In the genomic region with DNA sequence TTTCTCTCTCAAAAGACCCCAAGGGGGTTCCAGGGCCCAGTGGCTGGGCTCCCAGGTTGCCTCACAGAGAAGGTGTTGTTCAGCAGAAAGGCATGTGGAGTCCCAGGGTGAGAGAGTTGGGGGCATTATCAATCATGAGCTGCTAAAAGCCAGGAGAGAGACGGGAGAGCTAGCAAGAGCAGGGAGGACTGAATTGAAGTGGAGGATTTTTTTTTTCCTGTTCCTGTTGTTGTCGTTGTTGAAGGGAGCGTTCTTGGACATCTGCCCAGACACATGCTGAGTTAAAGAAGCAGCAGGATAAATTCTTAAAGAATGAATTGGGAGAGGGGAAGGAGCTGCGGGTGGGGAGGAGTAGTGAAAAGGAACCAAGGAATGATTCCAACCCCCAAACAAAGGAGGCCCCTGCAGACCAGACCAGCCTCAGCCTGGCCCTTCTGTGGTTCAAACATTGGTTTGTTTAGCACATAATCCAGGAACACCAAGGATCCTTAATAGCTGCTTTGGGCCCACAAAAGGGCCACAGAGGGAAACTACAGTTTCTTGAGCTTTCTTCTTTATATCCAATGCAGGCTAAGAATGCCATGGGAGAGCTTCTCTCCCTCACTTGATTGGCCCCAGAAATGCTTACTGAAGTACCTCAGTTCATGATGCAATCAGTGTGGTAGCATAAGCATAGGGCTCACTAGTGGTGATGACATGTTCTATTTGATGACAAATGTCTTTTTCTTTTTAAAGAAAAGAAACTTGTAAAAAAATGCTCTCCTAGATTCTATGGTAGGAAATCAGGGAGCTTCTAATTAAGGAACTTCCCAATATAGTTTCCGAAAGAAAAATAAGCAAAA, we compare ENCODE assay signal across 8 cellular contexts.
DNase-seq lines count a peak whose midpoint lies in the region; ATAC-seq and TF ChIP-seq lines count a peak whose summit lies in the region.

No MANE protein-coding gene starts in this region.

- peak; percentile 86 for DNase-seq in COR-L47 (lab: John Stamatoyannopoulos, UW)
- peak; percentile 69 for DNase-seq in NCI-H2196 (lab: John Stamatoyannopoulos, UW; ENCODE audit: unreplicated experiment)
- DNase-seq in dedifferentiated amniotic fluid mesenchymal stem cell (ENCODE audit: extremely low spot score): peak; percentile 85
- peak; percentile 87 for DNase-seq in medulla oblongata (ENCODE audit: extremely low spot score)
- no peak for DNase-seq in upper lobe of right lung
- DNase-seq in CD4-positive, alpha-beta memory T cell: no peak

- no peak overlapping the region for H3K4me3 ChIP-seq in upper lobe of right lung
- no peak overlapping the region for H3K4me3 ChIP-seq in CD4-positive, alpha-beta memory T cell (ENCODE audit: low read length in 2 of 2)

- peaks cover 29% of the 10 kb centered on the region for H3K4me1 ChIP-seq in upper lobe of right lung
- H3K4me1 ChIP-seq in CD4-positive, alpha-beta memory T cell (ENCODE audit: insufficient read depth, low read length): no peaks in the 10 kb centered on the region

- H3K4me3 Mint-ChIP-seq in CD4-positive, alpha-beta memory T cell: no peak overlapping the region

- H3K4me1 Mint-ChIP-seq in CD4-positive, alpha-beta memory T cell: peaks cover 0 to 2% (median 0%) of the 10 kb centered on the region in 4 donors

- ATAC-seq in upper lobe of right lung: peak; percentile 58
- no peak for ATAC-seq in GM21825 (IDR thresholded peaks at IDR 0.05; ENCODE audit: unreplicated experiment)
- ATAC-seq in esophagus mucosa: no peak

- intact Hi-C loops in upper lobe of right lung (cut with DNase I): no loop called here
- intact Hi-C loops in CD4-positive, alpha-beta memory T cell (cut with micrococcal nuclease): no loop called here

- H3K36me3 ChIP-seq in upper lobe of right lung: no peaks in the 10 kb centered on the region
- H3K36me3 ChIP-seq in CD4-positive, alpha-beta memory T cell (ENCODE audit: insufficient read depth, low read length): no peaks in the 10 kb centered on the region

- TF ChIP-seq CTCF in upper lobe of right lung (IDR thresholded peaks at IDR 0.05): no peak

- POLR2A ChIA-PET in CD4-positive, alpha-beta memory T cell (lab: Charles Lee; ENCODE audit: partially characterized antibody): no interaction called here

- H3K27ac Mint-ChIP-seq in CD4-positive, alpha-beta memory T cell: no peak overlapping the region

- H3K27me3 ChIP-seq in upper lobe of right lung: no peaks in the 10 kb centered on the region
- no peaks in the 10 kb centered on the region for H3K27me3 ChIP-seq in CD4-positive, alpha-beta memory T cell (ENCODE audit: insufficient read depth, low read length)

- CTCF ChIA-PET in CD4-positive, alpha-beta memory T cell (lab: Charles Lee; ENCODE audit: partially characterized antibody): interaction anchor here (0.9 to 1.3 kb wide), 2 partner anchors 12 to 15 kb away, joined by 3 to 5 read pairs; no protein-coding TSS in a partner anchor

- H3K27me3 Mint-ChIP-seq in CD4-positive, alpha-beta memory T cell: peaks cover 0 to 1% of the 10 kb centered on the region in 2 donors

- peak overlapping the region; percentile 69 for H3K27ac ChIP-seq in upper lobe of right lung
- no peak overlapping the region for H3K27ac ChIP-seq in CD4-positive, alpha-beta memory T cell (ENCODE audit: low read depth, low read length)

- peaks cover 0 to 2% (median 0%) of the 10 kb centered on the region in 8 donors for H3K9me3 Mint-ChIP-seq in CD4-positive, alpha-beta memory T cell

- H3K36me3 Mint-ChIP-seq in CD4-positive, alpha-beta memory T cell: no peaks in the 10 kb centered on the region

- no peaks in the 10 kb centered on the region for H3K9me3 ChIP-seq in upper lobe of right lung
- no peaks in the 10 kb centered on the region for H3K9me3 ChIP-seq in CD4-positive, alpha-beta memory T cell (ENCODE audit: control insufficient read depth in 1 of 2, low read length in 2 of 2)

Comparison
In these comparisons a context has a peak if more than half of its experiments do, and no peak if none do; other contexts are left out.
1. DNase-seq: peak in COR-L47 (single experiment), NCI-H2196 (single experiment), dedifferentiated amniotic fluid mesenchymal stem cell (single experiment) and medulla oblongata (single experiment); none in upper lobe of right lung (single experiment) and CD4-positive, alpha-beta memory T cell (0 of 5).